In the genomic region with DNA sequence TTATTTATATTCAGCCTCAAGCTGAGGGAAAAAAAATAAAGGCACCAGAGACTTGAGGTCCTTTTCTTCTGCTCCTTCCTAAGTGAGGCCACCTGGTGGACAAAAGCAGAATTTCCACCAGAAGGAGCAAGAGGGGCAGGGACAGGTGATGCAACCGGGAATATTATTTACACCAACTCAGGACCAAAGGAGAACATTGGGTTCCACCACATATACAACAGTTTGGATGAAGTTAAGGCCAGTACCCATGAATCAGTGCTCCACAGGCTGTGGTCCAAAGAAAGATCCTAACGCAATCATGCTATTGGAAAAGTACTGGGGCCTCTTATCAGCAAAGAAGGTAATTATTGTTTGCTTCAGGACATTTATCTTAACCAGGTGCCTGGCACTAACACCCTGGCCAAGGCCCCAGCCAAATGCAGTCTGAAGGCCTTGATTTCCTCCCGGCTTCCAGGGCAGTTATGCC, we compare ENCODE assay signal across 8 cellular contexts. TPM values are rescaled to one million over a fixed set of nuclear protein-coding genes. Genes with fewer than 3 reads are reported as not detected.
DNase-seq lines count a peak whose midpoint lies in the region; ATAC-seq and TF ChIP-seq lines count a peak whose summit lies in the region.

No MANE protein-coding gene starts in this region.

- no TSS peak for BruUV-seq in Caco-2 (replicated peaks; lab: Mats Ljungman, UMichigan)

- peak; percentile 67 to 92 for TF ChIP-seq EP300 in tibial nerve (IDR thresholded peaks at IDR 0.05)

- H3K4me1 ChIP-seq in Caco-2 (peaks cover 5% of the 10 kb centered on the region; the same call in 1 of the 2 replicates), HUES48 (ENCODE audit: control insufficient read depth, insufficient read depth, low read length) (peaks cover 29% of the 10 kb centered on the region), neutrophil (ENCODE audit: control insufficient read depth in 1 of 2, insufficient read depth in 1 of 2, low read depth in 1 of 2, low read length in 1 of 2) (peaks cover 33 to 47% of the 10 kb centered on the region in 2 experiments), tibial nerve (peaks cover 0 to 57% (median 23%) of the 10 kb centered on the region in 4 donors)

- CTCF ChIA-PET in Caco-2 (lab: Charles Lee) = no interaction called here

- no peaks in the 10 kb centered on the region for H3K36me3 Mint-ChIP-seq in Caco-2 (ENCODE audit: insufficient read depth, unreplicated experiment)
- peaks cover 11% of the 10 kb centered on the region for H3K36me3 Mint-ChIP-seq in activated T-helper 1 cell treated with anti-CD3 and anti-CD28 coated beads, Interleukin-12 subunit alpha, Interleukin-12 subunit beta, Interleukin-2, Interleukin-4 antibody, amounts not matched to agents 30 ng/mL and 10 ng/mL and 1 ng/mL, durations not matched to agents 14 hours and 24 hours and 36 hours (ENCODE audit: low read depth)

- no peaks in the 10 kb centered on the region for H3K9me3 Mint-ChIP-seq in Caco-2 (ENCODE audit: unreplicated experiment)
- no peaks in the 10 kb centered on the region for H3K9me3 Mint-ChIP-seq in activated T-helper 1 cell treated with anti-CD3 and anti-CD28 coated beads, Interleukin-12 subunit alpha, Interleukin-12 subunit beta, Interleukin-2, Interleukin-4 antibody, amounts not matched to agents 30 ng/mL and 10 ng/mL and 1 ng/mL, durations not matched to agents 14 hours and 24 hours and 36 hours

- peak overlapping the region; percentile 39; the same call in 1 of the 2 replicates for H3K9ac ChIP-seq in HUES48 (ENCODE audit: low read depth, low read length)

- H3K27me3 ChIP-seq in Caco-2 (replicated peaks; ENCODE audit: control insufficient read depth, insufficient read depth, low read length) = no peaks in the 10 kb centered on the region
- H3K27me3 ChIP-seq in HUES48 (ENCODE audit: control insufficient read depth, insufficient read depth, low read length) = peaks cover 28% of the 10 kb centered on the region
- H3K27me3 ChIP-seq in neutrophil = no peaks in the 10 kb centered on the region
- H3K27me3 ChIP-seq in tibial nerve = peaks cover 0 to 45% of the 10 kb centered on the region in 2 donors

- H3K4me1 Mint-ChIP-seq in Caco-2 (ENCODE audit: low read depth, unreplicated experiment) = peaks cover 6% of the 10 kb centered on the region
- H3K4me1 Mint-ChIP-seq in activated T-helper 1 cell treated with anti-CD3 and anti-CD28 coated beads, Interleukin-12 subunit alpha, Interleukin-12 subunit beta, Interleukin-2, Interleukin-4 antibody, amounts not matched to agents 30 ng/mL and 10 ng/mL and 1 ng/mL, durations not matched to agents 14 hours and 24 hours and 36 hours (ENCODE audit: low read depth) = peaks cover 36% of the 10 kb centered on the region

- H3K27ac ChIP-seq in HUES48 (ENCODE audit: low read depth, low read length) (no peak overlapping the region), neutrophil (peak overlapping the region; percentile 99), tibial nerve (peak overlapping the region; percentile 71 to 98 (median 94))

- TF ChIP-seq CTCF in Caco-2 (IDR thresholded peaks at IDR 0.05; ENCODE audit: insufficient read depth in 1 of 2, low read depth in 1 of 2, low read length in 1 of 2, severe bottlenecking in 1 of 2, unreplicated experiment in 1 of 2) (peak; percentile 55 to 56), neutrophil (IDR thresholded peaks at IDR 0.05) (peak; percentile 81), tibial nerve (IDR thresholded peaks at IDR 0.05) (peak; percentile 66 to 91 (median 86))

- TF ChIP-seq POLR2A in tibial nerve (IDR thresholded peaks at IDR 0.05) = no peak

- no peak for ATAC-seq in GM21360 (IDR thresholded peaks at IDR 0.05; ENCODE audit: unreplicated experiment)

- H3K27ac Mint-ChIP-seq in Caco-2 (ENCODE audit: unreplicated experiment) = peak overlapping the region; percentile 63
- H3K27ac Mint-ChIP-seq in activated T-helper 1 cell treated with anti-CD3 and anti-CD28 coated beads, Interleukin-12 subunit alpha, Interleukin-12 subunit beta, Interleukin-2, Interleukin-4 antibody, amounts not matched to agents 30 ng/mL and 10 ng/mL and 1 ng/mL, durations not matched to agents 14 hours and 24 hours and 36 hours = peak overlapping the region; percentile 87

- no peak overlapping the region for H3K4me3 ChIP-seq in Caco-2 (ENCODE audit: low read depth, low read length)
- H3K4me3 ChIP-seq in HUES48 (ENCODE audit: low read depth, low read length) = no peak overlapping the region
- peak overlapping the region; percentile 78 to 98 for H3K4me3 ChIP-seq in neutrophil (ENCODE audit: low read depth in 1 of 2, low read length in 1 of 2)
- H3K4me3 ChIP-seq in tibial nerve = peak overlapping the region in 1 of 4 donors; percentile 77

- intact Hi-C loops in Caco-2 (cut with micrococcal nuclease; ENCODE audit: unreplicated experiment) = loop anchor here (1.0 to 2.0 kb wide), 3 partner anchors 45 to 59 kb away; partner anchors contain the start of gene NCBP2L
- intact Hi-C loops in activated T-helper 1 cell treated with anti-CD3 and anti-CD28 coated beads, Interleukin-12 subunit alpha, Interleukin-12 subunit beta, Interleukin-2, Interleukin-4 antibody, amounts not matched to agents 30 ng/mL and 10 ng/mL and 1 ng/mL, durations not matched to agents 14 hours and 24 hours and 36 hours (cut with micrococcal nuclease) = loop anchor here (1.0 kb wide), 4 partner anchors 59 to 373 kb away; partner anchors contain the start of genes ATG4A, NCBP2L, PRPS1 and PSMD10

- no peak overlapping the region for H3K4me3 Mint-ChIP-seq in Caco-2 (ENCODE audit: unreplicated experiment)
- H3K4me3 Mint-ChIP-seq in activated T-helper 1 cell treated with anti-CD3 and anti-CD28 coated beads, Interleukin-12 subunit alpha, Interleukin-12 subunit beta, Interleukin-2, Interleukin-4 antibody, amounts not matched to agents 30 ng/mL and 10 ng/mL and 1 ng/mL, durations not matched to agents 14 hours and 24 hours and 36 hours = peak overlapping the region; percentile 93

- POLR2A ChIA-PET in Caco-2 (lab: Charles Lee) = no interaction called here

- H3K27me3 Mint-ChIP-seq in Caco-2 (ENCODE audit: insufficient read depth, unreplicated experiment) = no peaks in the 10 kb centered on the region
- H3K27me3 Mint-ChIP-seq in activated T-helper 1 cell treated with anti-CD3 and anti-CD28 coated beads, Interleukin-12 subunit alpha, Interleukin-12 subunit beta, Interleukin-2, Interleukin-4 antibody, amounts not matched to agents 30 ng/mL and 10 ng/mL and 1 ng/mL, durations not matched to agents 14 hours and 24 hours and 36 hours (ENCODE audit: insufficient read depth) = no peaks in the 10 kb centered on the region

- H3K9me3 ChIP-seq in Caco-2 = no peaks in the 10 kb centered on the region
- H3K9me3 ChIP-seq in HUES48 (ENCODE audit: control insufficient read depth, insufficient read depth, low read length) = no peaks in the 10 kb centered on the region
- H3K9me3 ChIP-seq in neutrophil = no peaks in the 10 kb centered on the region
- no peaks in the 10 kb centered on the region for H3K9me3 ChIP-seq in tibial nerve

- WGBS in tibial nerve, 2 donors = 49 to 67% methylated on average over 3 of the region's 3 CpGs

- DNase-seq in Caco-2 (peak; percentile 72 to 80), OCI-M1 (lab: John Stamatoyannopoulos, UW) (peak; percentile 91), fibroblast of the conjunctiva (ENCODE audit: low read depth) (peak; percentile 89), tibial nerve (ENCODE audit: low spot score in 2 of 2) (peak; percentile 86 to 95)
- DNase-seq in activated T-helper 1 cell treated with anti-CD3 and anti-CD28 coated beads, Interleukin-12 subunit alpha, Interleukin-12 subunit beta, Interleukin-2, Interleukin-4 antibody, amounts not matched to agents 30 ng/mL and 10 ng/mL and 1 ng/mL, durations not matched to agents 14 hours and 24 hours and 36 hours (ENCODE audit: low spot score) = peak; percentile 38

- H3K36me3 ChIP-seq in Caco-2 (ENCODE audit: control insufficient read depth, insufficient read depth, low read length) = no peaks in the 10 kb centered on the region
- H3K36me3 ChIP-seq in HUES48 (ENCODE audit: control insufficient read depth, insufficient read depth, low read length) = peaks cover 11% of the 10 kb centered on the region
- H3K36me3 ChIP-seq in neutrophil = peaks cover 31% of the 10 kb centered on the region
- peaks cover 8 to 35% (median 16%) of the 10 kb centered on the region in 3 donors for H3K36me3 ChIP-seq in tibial nerve

RNA-seq across cellular contexts. Expression of gene TSC22D3, which starts 57.4 kb away (rescaled TPM):
- total RNA-seq in Caco-2 (2022) = 2.2 TPM in 2 replicates
- 30.0 and 30.6 TPM in 2 replicates for total RNA-seq in activated T-helper 1 cell treated with anti-CD3 and anti-CD28 coated beads, Interleukin-12 subunit alpha, Interleukin-12 subunit beta, Interleukin-2, Interleukin-4 antibody, amounts not matched to agents 30 ng/mL and 10 ng/mL and 1 ng/mL, durations not matched to agents 14 hours and 24 hours and 36 hours
- 1,000 to 10,000 TPM; 1,744 to 2,802 (median 2,261) TPM for total RNA-seq in tibial nerve

RNA-seq across cellular contexts. Expression of gene NCBP2L, which starts 59.3 kb away (rescaled TPM):
- total RNA-seq in Caco-2 (2022) = not detected in 2 replicates
- total RNA-seq in activated T-helper 1 cell treated with anti-CD3 and anti-CD28 coated beads, Interleukin-12 subunit alpha, Interleukin-12 subunit beta, Interleukin-2, Interleukin-4 antibody, amounts not matched to agents 30 ng/mL and 10 ng/mL and 1 ng/mL, durations not matched to agents 14 hours and 24 hours and 36 hours = not detected in 2 replicates
- not detected for total RNA-seq in tibial nerve

Comparison
In these comparisons a context has a peak if more than half of its experiments do, and no peak if none do; other contexts are left out.
1. DNase-seq: peak in every context shown above with its lines; median percentile 91 in OCI-M1; 90 in tibial nerve; 89 in fibroblast of the conjunctiva; 76 in Caco-2; 38 in activated T-helper 1 cell treated with anti-CD3 and anti-CD28 coated beads, Interleukin-12 subunit alpha, Interleukin-12 subunit beta, Interleukin-2, Interleukin-4 antibody, amounts not matched to agents 30 ng/mL and 10 ng/mL and 1 ng/mL, durations not matched to agents 14 hours and 24 hours and 36 hours.
2. H3K4me3 ChIP-seq: peak in neutrophil (2 of 2); none in Caco-2 (single experiment) and HUES48 (single experiment).
3. RNA of gene TSC22D3, which starts 57.4 kb away (total RNA-seq): 1,744 to 2,802 TPM in tibial nerve; 30.0 to 30.6 TPM in activated T-helper 1 cell treated with anti-CD3 and anti-CD28 coated beads, Interleukin-12 subunit alpha, Interleukin-12 subunit beta, Interleukin-2, Interleukin-4 antibody, amounts not matched to agents 30 ng/mL and 10 ng/mL and 1 ng/mL, durations not matched to agents 14 hours and 24 hours and 36 hours and 2.2 TPM in Caco-2; every median in the first group is over 10 times any median in the second.
4. Peak in every context shown above with its lines, with median percentiles within 50 percentile points of each other: CTCF ChIP-seq.